8 cellular contexts compared by ENCODE assay signal in genomic region chr2:70191244-70191735, GRCh38. TPM values are rescaled to one million over a fixed set of nuclear protein-coding genes. Genes with fewer than 3 reads are reported as not detected.
A peak's percentile ranks its signal among the peaks of the same experiment; 100 is the strongest.
DNase-seq lines count a peak whose midpoint lies in the region; ATAC-seq and TF ChIP-seq lines count a peak whose summit lies in the region.

No MANE protein-coding gene starts in this region.

- H3K4me3 ChIP-seq in AG09309 (ENCODE audit: control insufficient read depth, low read depth, low read length) (peak overlapping the region; percentile 47), Karpas-422 (ENCODE audit: low read length) (peak overlapping the region; percentile 89)

- H3K4me1 ChIP-seq in Karpas-422 (ENCODE audit: low read length), result peaks cover 7% of the 10 kb centered on the region

- peak overlapping the region; percentile 90 for H3K27ac ChIP-seq in Karpas-422 (ENCODE audit: low read length)
- H3K27ac ChIP-seq in cingulate gyrus (ENCODE audit: low read depth, low read length), result peak overlapping the region; percentile 92

- peaks cover 15% of the 10 kb centered on the region for H3K79me2 ChIP-seq in Karpas-422 (ENCODE audit: low read length)

- H3K27me3 Mint-ChIP-seq in naive thymus-derived CD8-positive, alpha-beta T cell, result no peaks in the 10 kb centered on the region

- H3K4me2 ChIP-seq in Karpas-422 (ENCODE audit: low read depth, low read length, poor library complexity, severe bottlenecking), result peak overlapping the region; percentile 81

- H3K27me3 ChIP-seq in Karpas-422 (ENCODE audit: low read length), result no peaks in the 10 kb centered on the region

- H3K4me1 Mint-ChIP-seq in naive thymus-derived CD8-positive, alpha-beta T cell, result peaks cover 9 to 25% (median 21%) of the 10 kb centered on the region in 4 donors

- H3K9me3 ChIP-seq in Karpas-422 (ENCODE audit: low read length), result no peaks in the 10 kb centered on the region

- TF ChIP-seq CTCF in AG09309 (IDR thresholded peaks at IDR 0.05; ENCODE audit: control insufficient read depth, insufficient read depth, low read depth, low read length, missing control alignments), result no peak

- no peaks in the 10 kb centered on the region for H3K9me3 Mint-ChIP-seq in naive thymus-derived CD8-positive, alpha-beta T cell

- H3K36me3 Mint-ChIP-seq in naive thymus-derived CD8-positive, alpha-beta T cell, result peaks cover 0 to 3% (median 0%) of the 10 kb centered on the region in 3 donors

- no peaks in the 10 kb centered on the region for H4K20me1 ChIP-seq in Karpas-422 (ENCODE audit: insufficient read depth, low read depth, low read length)

- H3K4me3 Mint-ChIP-seq in naive thymus-derived CD8-positive, alpha-beta T cell, result peak overlapping the region; percentile 88 to 99 (median 96)

- no peaks in the 10 kb centered on the region for H3K9me2 ChIP-seq in Karpas-422 (replicated peaks; ENCODE audit: insufficient read depth, low read length)

- peak overlapping the region; percentile 93 for H3K9ac ChIP-seq in Karpas-422 (ENCODE audit: low read length)

- H3K27ac Mint-ChIP-seq in naive thymus-derived CD8-positive, alpha-beta T cell, result peak overlapping the region; percentile 96 to 100 (median 99)

- peak overlapping the region; percentile 85 for H2AFZ ChIP-seq in Karpas-422 (ENCODE audit: low read length)

- no peaks in the 10 kb centered on the region for H3K36me3 ChIP-seq in Karpas-422 (ENCODE audit: insufficient read depth, low read length)

- DNase-seq in AG09309 (ENCODE audit: low read depth), result no peak
- no peak for DNase-seq in Karpas-422
- no peak for DNase-seq in naive thymus-derived CD8-positive, alpha-beta T cell
- no peak for DNase-seq in NK-92 (lab: John Stamatoyannopoulos, UW; ENCODE audit: unreplicated experiment)
- no peak for DNase-seq in DMS153 treated with DMSO at 0.1 percent for 48 hours (lab: John Stamatoyannopoulos, UW; ENCODE audit: unreplicated experiment)
- DNase-seq in pons (ENCODE audit: low spot score), result no peak

- ATAC-seq in naive thymus-derived CD8-positive, alpha-beta T cell, result no peak
- ATAC-seq in GM21390 (IDR thresholded peaks at IDR 0.05; ENCODE audit: unreplicated experiment), result no peak

- POLR2A ChIA-PET in naive thymus-derived CD8-positive, alpha-beta T cell (lab: Charles Lee), result interaction anchor here (0.5 to 3.9 kb wide), 35 partner anchors 9 to 1036 kb away, joined by 3 to 45 read pairs (median 5); partner anchors contain the start of genes FAM136A, GMCL1, MXD1 and NFU1

RNA-seq across cellular contexts. Expression of gene C2orf42, which starts 0.5 kb away (rescaled TPM):
- total RNA-seq in Karpas-422 (2014; rRNA removed; shearing (Covaris generic); ENCODE audit: low replicate concordance), result 30.0 and 36.5 TPM in 2 replicates
- 10 to 100 TPM; 36.6 to 40.3 TPM for total RNA-seq in naive thymus-derived CD8-positive, alpha-beta T cell
- 10 to 100 TPM; 19.6 to 31.1 (median 19.9) TPM for polyA plus RNA-seq in naive thymus-derived CD8-positive, alpha-beta T cell

RNA-seq across cellular contexts. Expression of gene TIA1, which starts 57.1 kb away (rescaled TPM):
- 181 and 192 TPM in 2 replicates for total RNA-seq in Karpas-422 (2014; rRNA removed; shearing (Covaris generic); ENCODE audit: low replicate concordance)
- 100 to 1,000 TPM; 201 to 202 TPM for total RNA-seq in naive thymus-derived CD8-positive, alpha-beta T cell
- 10 to 100 TPM; 37.0 to 62.6 (median 41.9) TPM for polyA plus RNA-seq in naive thymus-derived CD8-positive, alpha-beta T cell
